Comparison of ENCODE assay signal across 8 cellular contexts in genomic region chr6:117482240-117483003, GRCh38. TPM values are rescaled to one million over a fixed set of nuclear protein-coding genes. Genes with fewer than 3 reads are reported as not detected.
DNase-seq lines count a peak whose midpoint lies in the region; ATAC-seq, FAIRE-seq and TF ChIP-seq lines count a peak whose summit lies in the region.

TSS of gene DCBLD1 (plus strand) at chr6:117482674. CDS start at chr6:117482782, 108 bp downstream.

- no peaks in the 10 kb centered on the region for H3K36me3 Mint-ChIP-seq in activated naive CD4-positive, alpha-beta T cell treated with anti-CD3 and anti-CD28 coated beads for 36 hours (ENCODE audit: low read depth)
- H3K36me3 Mint-ChIP-seq in neural progenitor cell = peaks cover 4% of the 10 kb centered on the region

- ATAC-seq in GM21390 (IDR thresholded peaks at IDR 0.05; ENCODE audit: unreplicated experiment) = peak; percentile 70

- DNase-seq in DMS114 treated with DMSO at 0.1 percent for 48 hours (lab: John Stamatoyannopoulos, UW; ENCODE audit: unreplicated experiment) = peak; percentile 28
- DNase-seq in HT-29 (ENCODE audit: low spot score) = peak; percentile 78
- DNase-seq in RWPE1 (ENCODE audit: low spot score) = peak; percentile 79
- peak; percentile 56 for DNase-seq in activated naive CD4-positive, alpha-beta T cell treated with anti-CD3 and anti-CD28 coated beads for 36 hours
- DNase-seq in frontal cortex (ENCODE audit: low spot score in 2 of 2) = peak; percentile 79 to 82
- DNase-seq in neural progenitor cell (ENCODE audit: low spot score) = peak; percentile 88
- peak; percentile 84 to 87 for DNase-seq in thyroid gland

- H3K4me3 ChIP-seq in neural progenitor cell (peak within 1 kb of the TSS; percentile 70), thyroid gland (replicated peaks in 1 of 3) (peak within 1 kb of the TSS; percentile 66 to 83 (median 80))

- no peaks in the 10 kb centered on the region for H3K9me3 Mint-ChIP-seq in activated naive CD4-positive, alpha-beta T cell treated with anti-CD3 and anti-CD28 coated beads for 36 hours
- peaks cover 5% of the 10 kb centered on the region for H3K9me3 Mint-ChIP-seq in neural progenitor cell

- peaks cover 42% of the 10 kb centered on the region for H3K27me3 Mint-ChIP-seq in activated naive CD4-positive, alpha-beta T cell treated with anti-CD3 and anti-CD28 coated beads for 36 hours (ENCODE audit: low read depth)
- H3K27me3 Mint-ChIP-seq in neural progenitor cell (ENCODE audit: insufficient read depth, low read depth) = peaks cover 18% of the 10 kb centered on the region

- peak within 1 kb of the TSS; percentile 91 for H3K27ac ChIP-seq in RWPE1
- H3K27ac ChIP-seq in neural progenitor cell = no peak within 1 kb of the TSS
- peak within 1 kb of the TSS; percentile 75 to 91 (median 90) for H3K27ac ChIP-seq in thyroid gland

- TF ChIP-seq POLR2A in thyroid gland (IDR thresholded peaks at IDR 0.05) = peak in 1 of 2 donors; percentile 68

- H4K20me1 ChIP-seq in neural progenitor cell (ENCODE audit: low read depth) = peaks cover 7% of the 10 kb centered on the region

- POLR2A ChIA-PET in RWPE1 (lab: Yijun Ruan, JAX; ENCODE audit: low non-redundant PET) = interaction anchor here (1.0 kb wide), 2 partner anchors 19 to 33 kb away, joined by 3 to 6 read pairs; no protein-coding TSS in a partner anchor

- H3K27me3 ChIP-seq in neural progenitor cell = peaks cover 59% of the 10 kb centered on the region
- H3K27me3 ChIP-seq in thyroid gland = no peaks in the 10 kb centered on the region

- H3K27ac Mint-ChIP-seq in activated naive CD4-positive, alpha-beta T cell treated with anti-CD3 and anti-CD28 coated beads for 36 hours = no peak within 1 kb of the TSS
- H3K27ac Mint-ChIP-seq in neural progenitor cell = no peak within 1 kb of the TSS

- no peak for TF ChIP-seq CTCF in RWPE1 (conservative IDR thresholded peaks at IDR 0.05; ENCODE audit: low read depth)
- peak; percentile 13 for TF ChIP-seq CTCF in neural progenitor cell (IDR thresholded peaks at IDR 0.05)
- TF ChIP-seq CTCF in thyroid gland (IDR thresholded peaks at IDR 0.05) = peak in 2 of 6 experiments; percentile 8 to 15

- no peaks in the 10 kb centered on the region for H3K79me2 ChIP-seq in neural progenitor cell (ENCODE audit: low read depth)

- no peaks in the 10 kb centered on the region for H3K9me3 ChIP-seq in neural progenitor cell (ENCODE audit: low read depth)
- H3K9me3 ChIP-seq in thyroid gland = no peaks in the 10 kb centered on the region

- H3K4me3 Mint-ChIP-seq in activated naive CD4-positive, alpha-beta T cell treated with anti-CD3 and anti-CD28 coated beads for 36 hours = peak within 1 kb of the TSS; percentile 79
- H3K4me3 Mint-ChIP-seq in neural progenitor cell = peak within 1 kb of the TSS; percentile 92

- 0 to 1% methylated on average over 4 to 13 of the region's 96 CpGs for WGBS in thyroid gland, 2 donors

- peak within 1 kb of the TSS; percentile 95 for H2AFZ ChIP-seq in neural progenitor cell (replicated peaks)

- peaks cover 21% of the 10 kb centered on the region for H3F3A ChIP-seq in neural progenitor cell (ENCODE audit: low read depth)

- intact Hi-C loops in activated naive CD4-positive, alpha-beta T cell treated with anti-CD3 and anti-CD28 coated beads for 36 hours (cut with micrococcal nuclease) = loop anchor here (1.0 to 5.0 kb wide), 6 partner anchors 18 to 215 kb away; partner anchors contain the start of genes GOPC, NUS1 and VGLL2
- intact Hi-C loops in thyroid gland (cut with DNase I) = loop anchor here (10.0 kb wide), 1 partner anchor 72 kb away; no protein-coding TSS in a partner anchor

- peak within 1 kb of the TSS; percentile 84 for H3K4me2 ChIP-seq in neural progenitor cell

- FAIRE-seq in frontal cortex (lab: Jason Lieb, UNC) = no peak

- CTCF ChIA-PET in RWPE1 (lab: Yijun Ruan, JAX) = interaction anchor here (0.6 to 1.7 kb wide), 2 partner anchors 33 to 1307 kb away, joined by 6 to 9 read pairs; no protein-coding TSS in a partner anchor
- CTCF ChIA-PET in activated naive CD4-positive, alpha-beta T cell treated with anti-CD3 and anti-CD28 coated beads for 36 hours (lab: Charles Lee) = interaction anchor here (0.5 to 2.4 kb wide), 4 partner anchors 25 to 75 kb away, joined by 3 to 8 read pairs (median 4); no protein-coding TSS in a partner anchor

- H3K4me1 ChIP-seq in neural progenitor cell (no peaks in the 10 kb centered on the region), thyroid gland (peaks cover 7 to 17% of the 10 kb centered on the region in 2 donors)

- no peak within 1 kb of the TSS for H3K9ac ChIP-seq in neural progenitor cell

- H3K4me1 Mint-ChIP-seq in activated naive CD4-positive, alpha-beta T cell treated with anti-CD3 and anti-CD28 coated beads for 36 hours (ENCODE audit: low read depth) = peaks cover 17% of the 10 kb centered on the region
- H3K4me1 Mint-ChIP-seq in neural progenitor cell = peaks cover 10% of the 10 kb centered on the region

- no peaks in the 10 kb centered on the region for H3K36me3 ChIP-seq in neural progenitor cell
- H3K36me3 ChIP-seq in thyroid gland = no peaks in the 10 kb centered on the region

RNA-seq across cellular contexts. Expression of gene DCBLD1, which starts in this region (rescaled TPM):
- total RNA-seq in HT-29 (2014; rRNA removed; shearing (Covaris generic)) = 18.8 and 24.4 TPM in 2 replicates
- total RNA-seq in activated naive CD4-positive, alpha-beta T cell treated with anti-CD3 and anti-CD28 coated beads for 36 hours = 1 to 10 TPM; 1.1 to 1.4 TPM
- total RNA-seq in frontal cortex = 3.7 TPM
- 6.4 and 7.5 TPM in 2 replicates for total RNA-seq in neural progenitor cell (ENCODE audit: low replicate concordance)
- 10 to 100 TPM; 13.5 to 25.9 (median 21.2) TPM for total RNA-seq in thyroid gland

Comparison
In these comparisons a context has a peak if more than half of its experiments do, and no peak if none do; other contexts are left out.
1. DNase-seq: peak in every context shown above with its lines; median percentile 88 in neural progenitor cell; 86 in thyroid gland; 80 in frontal cortex; 79 in RWPE1; 78 in HT-29; 56 in activated naive CD4-positive, alpha-beta T cell treated with anti-CD3 and anti-CD28 coated beads for 36 hours; 28 in DMS114 treated with DMSO at 0.1 percent for 48 hours.